ENCODE assay signal across 8 cellular contexts in genomic region chr4:1870578-1871443, GRCh38. TPM values are rescaled to one million over a fixed set of nuclear protein-coding genes. Genes with fewer than 3 reads are reported as not detected.
DNase-seq lines count a peak whose midpoint lies in the region; ATAC-seq, FAIRE-seq and TF ChIP-seq lines count a peak whose summit lies in the region.

TSS of gene NSD2 (plus strand) at chr4:1871393. CDS start at chr4:1900655, 29,262 bp downstream.

- H3K27ac ChIP-seq in PC-3 (ENCODE audit: low read length) (peak within 1 kb of the TSS; percentile 87), mucosa of rectum (ENCODE audit: low read depth in 2 of 2, low read length in 2 of 2) (peak within 1 kb of the TSS; percentile 100)

- H3K9me3 ChIP-seq in PC-3 (ENCODE audit: low read length) (no peaks in the 10 kb centered on the region), mucosa of rectum (ENCODE audit: control insufficient read depth in 2 of 2, low read length in 2 of 2) (no peaks in the 10 kb centered on the region)

- H3K9ac ChIP-seq in PC-3 (ENCODE audit: low read length) (peak within 1 kb of the TSS; percentile 93), mucosa of rectum (ENCODE audit: low read depth in 1 of 2, low read length in 2 of 2) (peak within 1 kb of the TSS; percentile 88 to 100)

- no peaks in the 10 kb centered on the region for H3F3A ChIP-seq in PC-3 (ENCODE audit: low read length, unreplicated experiment)

- no peak for FAIRE-seq in D721Med (lab: Jason Lieb, UNC)

- peak within 1 kb of the TSS; percentile 88 for H2AFZ ChIP-seq in PC-3 (ENCODE audit: low read length)

- CTCF ChIA-PET in PC-3 (lab: Charles Lee) = no interaction called here

- ATAC-seq in GM21526 (IDR thresholded peaks at IDR 0.05; ENCODE audit: low FRiP score, unreplicated experiment) (peak; percentile 55), PC-3 (peak; percentile 55)

- POLR2A ChIA-PET in PC-3 (lab: Charles Lee; ENCODE audit: unreplicated experiment) = no interaction called here

- H3K4me2 ChIP-seq in PC-3 (ENCODE audit: low read length) = peak within 1 kb of the TSS; percentile 87

- BruUV-seq in PC-3 (replicated peaks; lab: Mats Ljungman, UMichigan) = no TSS peak

- peaks cover 11% of the 10 kb centered on the region for H4K20me1 ChIP-seq in PC-3 (ENCODE audit: low read length)

- no peaks in the 10 kb centered on the region for H3K36me3 ChIP-seq in PC-3 (ENCODE audit: low read depth, low read length)
- H3K36me3 ChIP-seq in mucosa of rectum (ENCODE audit: control insufficient read depth in 2 of 2, insufficient read depth in 2 of 2, low read length in 2 of 2) = no peaks in the 10 kb centered on the region

- H3K79me2 ChIP-seq in PC-3 (ENCODE audit: low read length) = peaks cover 40% of the 10 kb centered on the region

- TF ChIP-seq CTCF in D721Med (IDR thresholded peaks at IDR 0.05; ENCODE audit: insufficient read depth, missing control alignments) = no peak
- TF ChIP-seq CTCF in PC-3 (conservative IDR thresholded peaks at IDR 0.05; ENCODE audit: low read depth, low read length) = no peak
- TF ChIP-seq CTCF in epithelial cell of proximal tubule (conservative IDR thresholded peaks at IDR 0.05; ENCODE audit: low read depth, low read length) = no peak

- peak within 1 kb of the TSS; percentile 92 for H3K4me3 ChIP-seq in PC-3 (ENCODE audit: low read length)
- peak within 1 kb of the TSS; percentile 80 for H3K4me3 ChIP-seq in epithelial cell of proximal tubule (ENCODE audit: low read depth, low read length)
- H3K4me3 ChIP-seq in mucosa of rectum (ENCODE audit: low read length in 2 of 2) = peak within 1 kb of the TSS; percentile 78 to 81

- no peaks in the 10 kb centered on the region for H3K9me2 ChIP-seq in PC-3 (replicated peaks; ENCODE audit: low read length)

- intact Hi-C loops in PC-3 (cut with micrococcal nuclease) = no loop called here

- no peaks in the 10 kb centered on the region for H3K27me3 ChIP-seq in PC-3 (ENCODE audit: low read length)
- no peaks in the 10 kb centered on the region for H3K27me3 ChIP-seq in mucosa of rectum (ENCODE audit: control insufficient read depth in 2 of 2, insufficient read depth in 2 of 2, low read length in 2 of 2)

- DNase-seq in D721Med (ENCODE audit: insufficient read length, low spot score) (peak; percentile 77), HuH-7 (ENCODE audit: low spot score) (peak; percentile 95), PC-3 (peak; percentile 86), activated T-cell treated with anti-CD3 and anti-CD28 coated beads for 4 hours (peak; percentile 86), epithelial cell of proximal tubule (ENCODE audit: low read depth) (no peak)
- peak; percentile 71 to 81 for DNase-seq in stimulated activated CD8-positive, alpha-beta memory T cell treated with anti-CD3 and anti-CD28 coated beads, Interleukin-4, amount 100 ng/mL, for 4 hours (ENCODE audit: low read depth in 2 of 2, low spot score in 1 of 2)

- H3K4me1 ChIP-seq in PC-3 (ENCODE audit: insufficient read depth, low read length) (peaks cover 25% of the 10 kb centered on the region), mucosa of rectum (ENCODE audit: control insufficient read depth in 2 of 2, insufficient read depth in 2 of 2, low read length in 2 of 2) (peaks cover 30 to 48% of the 10 kb centered on the region in 2 donors)

RNA-seq across cellular contexts. Expression of gene NSD2, which starts in this region (rescaled TPM):
- total RNA-seq in PC-3 (2014; rRNA removed) (69.0 and 87.1 TPM in 2 replicates), epithelial cell of proximal tubule (85.6 and 119 TPM in 2 replicates)
